In the genomic region with DNA sequence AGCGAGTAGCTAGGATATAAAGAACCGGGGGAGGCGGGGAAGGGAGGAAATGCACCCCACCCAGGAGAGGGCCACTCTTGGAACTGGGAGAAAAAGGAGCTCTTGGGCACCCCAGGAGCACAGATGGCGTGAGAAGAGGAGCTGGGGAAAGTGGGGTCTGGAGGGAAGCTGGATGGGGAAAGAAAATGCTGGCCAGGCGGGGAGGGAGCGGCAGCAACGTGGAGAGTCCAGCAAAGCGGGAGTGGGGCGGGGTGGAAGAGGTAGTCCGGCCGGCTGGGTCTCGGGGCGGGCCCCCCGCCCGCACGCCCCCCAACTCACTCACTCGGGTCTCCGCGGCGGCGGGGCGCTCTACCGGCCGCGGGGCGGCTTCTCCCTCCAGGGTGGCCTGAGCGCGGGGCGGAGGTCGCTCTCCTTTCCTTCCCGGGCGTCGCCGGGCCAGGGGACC, we compare ENCODE assay signal across 8 cellular contexts. TPM values are rescaled to one million over a fixed set of nuclear protein-coding genes. Genes with fewer than 3 reads are reported as not detected.
DNase-seq lines count a peak whose midpoint lies in the region; ATAC-seq and TF ChIP-seq lines count a peak whose summit lies in the region.

No MANE protein-coding gene starts in this region.

- no peaks in the 10 kb centered on the region for H3K9me3 ChIP-seq in HUES48 (ENCODE audit: control insufficient read depth, insufficient read depth, low read length)
- no peaks in the 10 kb centered on the region for H3K9me3 ChIP-seq in iPS DF 6.9 (ENCODE audit: control insufficient read depth, insufficient read depth, low read length)
- H3K9me3 ChIP-seq in skeletal muscle tissue (ENCODE audit: control insufficient read depth in 3 of 3, low read length in 3 of 3) = no peaks in the 10 kb centered on the region

- H3K4me1 ChIP-seq in HUES48 (ENCODE audit: control insufficient read depth, insufficient read depth, low read length) = peaks cover 6% of the 10 kb centered on the region
- peaks cover 1% of the 10 kb centered on the region; the same call in 1 of the 2 replicates for H3K4me1 ChIP-seq in iPS DF 6.9 (ENCODE audit: control insufficient read depth, insufficient read depth, low read length)
- peaks cover 34 to 45% (median 35%) of the 10 kb centered on the region in 3 donors for H3K4me1 ChIP-seq in skeletal muscle tissue (ENCODE audit: control insufficient read depth in 3 of 3, insufficient read depth in 3 of 3, low read length in 3 of 3)

- H3K27me3 ChIP-seq in HUES48 (ENCODE audit: control insufficient read depth, insufficient read depth, low read length) (no peaks in the 10 kb centered on the region), iPS DF 6.9 (ENCODE audit: control insufficient read depth, insufficient read depth, low read length) (no peaks in the 10 kb centered on the region), skeletal muscle tissue (ENCODE audit: control insufficient read depth in 3 of 3, insufficient read depth in 3 of 3, low read length in 3 of 3) (no peaks in the 10 kb centered on the region)

- DNase-seq in AG09309 (ENCODE audit: low read depth) (no peak), iPS DF 6.9 (ENCODE audit: low read depth, low spot score) (no peak), NCI-H146 treated with DMSO at 0.1 percent for 48 hours (lab: John Stamatoyannopoulos, UW; ENCODE audit: unreplicated experiment) (no peak)
- no peak for DNase-seq in central memory CD4-positive, alpha-beta T cell

- peak overlapping the region; percentile 98 for H3K4me3 Mint-ChIP-seq in activated naive CD8-positive, alpha-beta T cell

- H3K36me3 ChIP-seq in HUES48 (ENCODE audit: control insufficient read depth, insufficient read depth, low read length) (peaks cover 18% of the 10 kb centered on the region), iPS DF 6.9 (ENCODE audit: control insufficient read depth, insufficient read depth, low read length) (no peaks in the 10 kb centered on the region), skeletal muscle tissue (ENCODE audit: control insufficient read depth in 3 of 3, insufficient read depth in 3 of 3, low read length in 3 of 3) (peaks cover 7 to 14% (median 8%) of the 10 kb centered on the region in 3 donors)

- peak overlapping the region; percentile 93 for H3K9ac ChIP-seq in HUES48 (ENCODE audit: low read depth, low read length)
- H3K9ac ChIP-seq in skeletal muscle tissue (ENCODE audit: low read depth in 1 of 3, low read length in 3 of 3) = peak overlapping the region; percentile 96 to 100 (median 98)

- H3K4me3 ChIP-seq in AG09309 (ENCODE audit: control insufficient read depth, low read depth, low read length) = peak overlapping the region; percentile 99
- peak overlapping the region; percentile 80 for H3K4me3 ChIP-seq in HUES48 (ENCODE audit: low read depth, low read length)
- H3K4me3 ChIP-seq in iPS DF 6.9 (ENCODE audit: low read length) = peak overlapping the region; percentile 93
- peak overlapping the region; percentile 83 to 89 (median 85) for H3K4me3 ChIP-seq in skeletal muscle tissue (ENCODE audit: low read length in 3 of 3)

- H3K9me3 Mint-ChIP-seq in activated naive CD8-positive, alpha-beta T cell (ENCODE audit: low read depth) = no peaks in the 10 kb centered on the region

- H3K27ac ChIP-seq in HUES48 (ENCODE audit: low read depth, low read length) (peak overlapping the region; percentile 100), iPS DF 6.9 (ENCODE audit: low read length) (no peak overlapping the region), skeletal muscle tissue (ENCODE audit: low read depth, low read length) (peak overlapping the region; percentile 98)

- ATAC-seq in GM21515 (IDR thresholded peaks at IDR 0.05; ENCODE audit: unreplicated experiment) = no peak

- no peaks in the 10 kb centered on the region for H3K27me3 Mint-ChIP-seq in activated naive CD8-positive, alpha-beta T cell

- TF ChIP-seq CTCF in AG09309 (IDR thresholded peaks at IDR 0.05; ENCODE audit: control insufficient read depth, insufficient read depth, low read depth, low read length, missing control alignments) = no peak

- peak overlapping the region; percentile 96 for H3K27ac Mint-ChIP-seq in activated naive CD8-positive, alpha-beta T cell

- peaks cover 21% of the 10 kb centered on the region for H3K4me1 Mint-ChIP-seq in activated naive CD8-positive, alpha-beta T cell (ENCODE audit: low read depth)

- no CpG with 5 or more reads among the region's 34 CpGs for WGBS in iPS DF 6.9 (ENCODE audit: insufficient coverage, insufficient read length)

- no peaks in the 10 kb centered on the region for H3K36me3 Mint-ChIP-seq in activated naive CD8-positive, alpha-beta T cell

RNA-seq across cellular contexts. Expression of a gene that starts 0.5 kb away (rescaled TPM):
- 15.1 TPM for total RNA-seq in skeletal muscle tissue

RNA-seq across cellular contexts. Expression of a gene that starts 22.4 kb away (rescaled TPM):
- total RNA-seq in skeletal muscle tissue = 43.8 TPM

RNA-seq across cellular contexts. Expression of a gene that starts 22.8 kb away (rescaled TPM):
- total RNA-seq in skeletal muscle tissue = 110 TPM
